ENCODE assay signal across 16 cellular contexts in genomic region chr13:100275746-100276145, GRCh38.
A peak's percentile ranks its signal among the peaks of the same experiment; 100 is the strongest.
DNase-seq lines count a peak whose midpoint lies in the region; ATAC-seq and TF ChIP-seq lines count a peak whose summit lies in the region.
"Had no signal": no experiment of that assay in that cellular context is flagged by ENCODE, and none has a peak within 500 bp of the region (broad histone marks: within the 10 kb centered on the region; RNA-seq: fewer than 3 reads in every experiment).

No MANE protein-coding gene starts in this region.

- no peaks in the 10 kb centered on the region; the same call in 1 of the 2 replicates for H3K9me2 ChIP-seq in GM23248 (ENCODE audit: insufficient read depth)

- no peaks in the 10 kb centered on the region for H3K27me3 Mint-ChIP-seq in activated CD8-positive, alpha-beta T cell treated with anti-CD3 and anti-CD28 coated beads for 36 hours

- no peak overlapping the region for H3K4me3 Mint-ChIP-seq in activated CD8-positive, alpha-beta T cell treated with anti-CD3 and anti-CD28 coated beads for 36 hours
- H3K4me3 Mint-ChIP-seq: H9 had no signal

- CTCF ChIA-PET in mammary epithelial cell (lab: Charles Lee; ENCODE audit: low non-redundant PET): interaction anchor here (0.5 kb wide), 1 partner anchor 221 kb away, joined by 3 read pairs; no protein-coding TSS in a partner anchor
- CTCF ChIA-PET in activated CD8-positive, alpha-beta T cell treated with anti-CD3 and anti-CD28 coated beads for 36 hours (lab: Charles Lee): no interaction called here

- 0 out of 2 replicates have a peak, but pooled peaks cover 4% of the 10 kb centered on the region for H3K4me1 ChIP-seq in GM23248 (ENCODE audit: insufficient read depth)
- peaks cover 17% of the 10 kb centered on the region for H3K4me1 ChIP-seq in mammary epithelial cell (ENCODE audit: insufficient read depth, low read length)

- H3K9me3 Mint-ChIP-seq in activated CD8-positive, alpha-beta T cell treated with anti-CD3 and anti-CD28 coated beads for 36 hours: no peaks in the 10 kb centered on the region

- POLR2A ChIA-PET in activated CD8-positive, alpha-beta T cell treated with anti-CD3 and anti-CD28 coated beads for 36 hours (lab: Charles Lee): no interaction called here

- in situ Hi-C loops in GM23248 (cut with MboI) (no loop called here), mammary epithelial cell (cut with MboI; ENCODE audit: low sequenced_read_pairs in 2 of 2) (no loop called here)

- H3K9ac ChIP-seq in GM23248: no peak overlapping the region
- no peak overlapping the region for H3K9ac ChIP-seq in mammary epithelial cell (ENCODE audit: insufficient read depth, low read length)

- dilution Hi-C loops in mammary epithelial cell (cut with HindIII; ENCODE audit: low sequenced_read_pairs): no loop called here

- H3K27me3 ChIP-seq in GM23248 (replicated peaks; ENCODE audit: insufficient read depth): no peaks in the 10 kb centered on the region
- H3K27me3 ChIP-seq in mammary epithelial cell (ENCODE audit: insufficient read depth, low read length): no peaks in the 10 kb centered on the region

- no peak for ATAC-seq in left lobe of liver
- no peak for ATAC-seq in activated CD8-positive, alpha-beta T cell treated with anti-CD3 and anti-CD28 coated beads for 36 hours

- H3K4me3 ChIP-seq in GM23248: no peak overlapping the region
- no peak overlapping the region for H3K4me3 ChIP-seq in mammary epithelial cell (replicated peaks in 1 of 3; ENCODE audit: insufficient read depth in 1 of 3, low read depth in 2 of 3, low read length in 3 of 3)
- H3K4me3 ChIP-seq: PC-9 had no signal

- H3F3A ChIP-seq in GM23248 (ENCODE audit: insufficient read depth): no peaks in the 10 kb centered on the region

- no TSS peak for BruUV-seq in mammary epithelial cell (replicated peaks; lab: Mats Ljungman, UMichigan)

- H3K9me3 ChIP-seq in GM23248 (ENCODE audit: low read depth) (no peaks in the 10 kb centered on the region), mammary epithelial cell (replicated peaks; ENCODE audit: insufficient read depth, low read length) (no peaks in the 10 kb centered on the region)

- H3K27ac ChIP-seq in GM23248 (no peak overlapping the region), mammary epithelial cell (ENCODE audit: insufficient read depth, low read depth, low read length) (peak overlapping the region; percentile 49)
- H3K27ac ChIP-seq: PC-9 had no signal

- TF ChIP-seq CTCF in mammary epithelial cell (conservative IDR thresholded peaks at IDR 0.05 in 1 of 2, IDR thresholded peaks at IDR 0.05 in 1 of 2; ENCODE audit: extremely low read depth in 1 of 2, insufficient read depth in 1 of 2, low read depth in 1 of 2, low read length in 2 of 2): no peak
- TF ChIP-seq CTCF in activated CD8-positive, alpha-beta T cell treated with anti-CD3 and anti-CD28 coated beads for 36 hours (IDR thresholded peaks at IDR 0.05): no peak

- 87 to 90% methylated on average over 5 of the region's 5 CpGs for WGBS in GM23248 (ENCODE audit: low coverage in 1 of 2, low lambda C conversion rate in 2 of 2, missing lambda C conversion rate in 2 of 2), 2 experiments
- 5% methylated on average over 5 of the region's 5 CpGs for WGBS in mammary epithelial cell (ENCODE audit: low coverage, missing lambda C conversion rate)

- H3K36me3 ChIP-seq in GM23248 (ENCODE audit: low read depth) (no peaks in the 10 kb centered on the region), mammary epithelial cell (ENCODE audit: insufficient read depth, low read length) (no peaks in the 10 kb centered on the region)

- no peaks in the 10 kb centered on the region for H3K4me1 Mint-ChIP-seq in activated CD8-positive, alpha-beta T cell treated with anti-CD3 and anti-CD28 coated beads for 36 hours (ENCODE audit: low read depth)

- H3K36me3 Mint-ChIP-seq in activated CD8-positive, alpha-beta T cell treated with anti-CD3 and anti-CD28 coated beads for 36 hours (ENCODE audit: low read depth): peaks cover 6% of the 10 kb centered on the region

- H4K20me1 ChIP-seq in GM23248 (ENCODE audit: insufficient read depth) (no peaks in the 10 kb centered on the region), mammary epithelial cell (ENCODE audit: insufficient read depth, low read length) (no peaks in the 10 kb centered on the region)

- H3K79me2 ChIP-seq in GM23248 (ENCODE audit: insufficient read depth) (no peaks in the 10 kb centered on the region), mammary epithelial cell (ENCODE audit: insufficient read depth, low read length) (no peaks in the 10 kb centered on the region)

- H3K4me2 ChIP-seq in GM23248 (ENCODE audit: unreplicated experiment) (no peak overlapping the region), mammary epithelial cell (ENCODE audit: insufficient read depth, low read depth, low read length) (peak overlapping the region; percentile 48)
- H3K4me2 ChIP-seq: PC-9 had no signal

- no peak overlapping the region for H2AFZ ChIP-seq in GM23248
- no peak overlapping the region for H2AFZ ChIP-seq in mammary epithelial cell (ENCODE audit: low read depth, low read length)
- H2AFZ ChIP-seq: PC-9 had no signal

- intact Hi-C loops in mammary epithelial cell (cut with micrococcal nuclease): no loop called here
- intact Hi-C loops in activated CD8-positive, alpha-beta T cell treated with anti-CD3 and anti-CD28 coated beads for 36 hours (cut with micrococcal nuclease): no loop called here

- DNase-seq in GM23248 (peak; percentile 10), NCI-H69 (lab: John Stamatoyannopoulos, UW) (peak; percentile 59), mammary epithelial cell (peak; percentile 79), renal cortical epithelial cell (ENCODE audit: low read depth) (peak; percentile 65), left lobe of liver (ENCODE audit: low spot score) (no peak)
- no peak for DNase-seq in activated naive CD4-positive, alpha-beta T cell (lab: John Stamatoyannopoulos, UW)
- no peak for DNase-seq in activated CD8-positive, alpha-beta T cell treated with anti-CD3 and anti-CD28 coated beads for 36 hours
- DNase-seq: C1 segment of cervical spinal cord, H9, IMR-90, NCI-H1048, NCI-H1694 treated with DMSO at 0.1 percent for 48 hours, NCI-H446, NCI-H748 treated with DMSO at 0.1 percent for 48 hours, PC-9, Right ventricle myocardium superior had no signal

- no peak overlapping the region for H3K27ac Mint-ChIP-seq in activated CD8-positive, alpha-beta T cell treated with anti-CD3 and anti-CD28 coated beads for 36 hours

Comparison
In these comparisons a context has a peak if more than half of its experiments do, and no peak if none do; other contexts are left out.
1. DNase-seq: peak in GM23248 (single experiment), NCI-H69 (single experiment), mammary epithelial cell (single experiment) and renal cortical epithelial cell (single experiment); none in left lobe of liver (single experiment), activated naive CD4-positive, alpha-beta T cell (0 of 4) and activated CD8-positive, alpha-beta T cell treated with anti-CD3 and anti-CD28 coated beads for 36 hours (single experiment).